In the genomic region with DNA sequence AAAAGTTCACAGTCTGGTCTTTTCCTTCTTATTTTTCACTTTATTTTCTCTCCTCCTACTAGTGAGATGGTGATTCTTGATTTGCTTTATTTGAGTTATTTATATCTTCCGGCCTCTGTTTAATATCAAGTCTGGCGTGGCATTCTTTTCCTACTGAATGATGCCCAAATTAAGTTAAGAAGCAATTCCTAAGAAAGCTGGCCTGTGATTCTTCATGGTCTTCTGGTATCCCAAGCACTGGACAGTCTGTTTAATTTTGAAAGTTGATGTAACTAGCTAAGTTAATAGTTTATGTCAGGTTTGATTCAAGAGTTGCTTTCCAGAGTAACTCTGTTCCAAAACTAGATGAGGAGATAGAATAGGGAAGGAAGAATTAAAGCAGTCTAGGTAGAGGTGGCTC, we compare ENCODE assay signal across 2 cellular contexts.
TF ChIP-seq lines count a peak whose summit lies in the region.

No MANE protein-coding gene starts in this region.

TF ChIP-seq in SK-N-SH treated with all-trans-retinoic acid at 6 μM for 48 hours, 23 proteins besides CTCF, POLR2A, EP300 and RAD21 (continued from another document):
- no peak for TF ChIP-seq GLIS3 (CRISPR knock-in tag; IDR thresholded peaks at IDR 0.05)
- TF ChIP-seq, protein P1, sequence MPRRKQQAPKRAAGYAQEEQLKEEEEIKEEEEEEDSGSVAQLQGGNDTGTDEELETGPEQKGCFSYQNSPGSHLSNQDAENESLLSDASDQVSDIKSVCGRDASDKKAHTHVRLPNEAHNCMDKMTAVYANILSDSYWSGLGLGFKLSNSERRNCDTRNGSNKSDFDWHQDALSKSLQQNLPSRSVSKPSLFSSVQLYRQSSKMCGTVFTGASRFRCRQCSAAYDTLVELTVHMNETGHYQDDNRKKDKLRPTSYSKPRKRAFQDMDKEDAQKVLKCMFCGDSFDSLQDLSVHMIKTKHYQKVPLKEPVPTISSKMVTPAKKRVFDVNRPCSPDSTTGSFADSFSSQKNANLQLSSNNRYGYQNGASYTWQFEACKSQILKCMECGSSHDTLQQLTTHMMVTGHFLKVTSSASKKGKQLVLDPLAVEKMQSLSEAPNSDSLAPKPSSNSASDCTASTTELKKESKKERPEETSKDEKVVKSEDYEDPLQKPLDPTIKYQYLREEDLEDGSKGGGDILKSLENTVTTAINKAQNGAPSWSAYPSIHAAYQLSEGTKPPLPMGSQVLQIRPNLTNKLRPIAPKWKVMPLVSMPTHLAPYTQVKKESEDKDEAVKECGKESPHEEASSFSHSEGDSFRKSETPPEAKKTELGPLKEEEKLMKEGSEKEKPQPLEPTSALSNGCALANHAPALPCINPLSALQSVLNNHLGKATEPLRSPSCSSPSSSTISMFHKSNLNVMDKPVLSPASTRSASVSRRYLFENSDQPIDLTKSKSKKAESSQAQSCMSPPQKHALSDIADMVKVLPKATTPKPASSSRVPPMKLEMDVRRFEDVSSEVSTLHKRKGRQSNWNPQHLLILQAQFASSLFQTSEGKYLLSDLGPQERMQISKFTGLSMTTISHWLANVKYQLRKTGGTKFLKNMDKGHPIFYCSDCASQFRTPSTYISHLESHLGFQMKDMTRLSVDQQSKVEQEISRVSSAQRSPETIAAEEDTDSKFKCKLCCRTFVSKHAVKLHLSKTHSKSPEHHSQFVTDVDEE (CRISPR knock-in tag; IDR thresholded peaks at IDR 0.05) = no peak
- peak; percentile 100 for TF ChIP-seq ZC3H10 (CRISPR knock-in tag; IDR thresholded peaks at IDR 0.05)
- no peak for TF ChIP-seq ESRRG (CRISPR knock-in tag; IDR thresholded peaks at IDR 0.05)
- TF ChIP-seq, protein P2, sequence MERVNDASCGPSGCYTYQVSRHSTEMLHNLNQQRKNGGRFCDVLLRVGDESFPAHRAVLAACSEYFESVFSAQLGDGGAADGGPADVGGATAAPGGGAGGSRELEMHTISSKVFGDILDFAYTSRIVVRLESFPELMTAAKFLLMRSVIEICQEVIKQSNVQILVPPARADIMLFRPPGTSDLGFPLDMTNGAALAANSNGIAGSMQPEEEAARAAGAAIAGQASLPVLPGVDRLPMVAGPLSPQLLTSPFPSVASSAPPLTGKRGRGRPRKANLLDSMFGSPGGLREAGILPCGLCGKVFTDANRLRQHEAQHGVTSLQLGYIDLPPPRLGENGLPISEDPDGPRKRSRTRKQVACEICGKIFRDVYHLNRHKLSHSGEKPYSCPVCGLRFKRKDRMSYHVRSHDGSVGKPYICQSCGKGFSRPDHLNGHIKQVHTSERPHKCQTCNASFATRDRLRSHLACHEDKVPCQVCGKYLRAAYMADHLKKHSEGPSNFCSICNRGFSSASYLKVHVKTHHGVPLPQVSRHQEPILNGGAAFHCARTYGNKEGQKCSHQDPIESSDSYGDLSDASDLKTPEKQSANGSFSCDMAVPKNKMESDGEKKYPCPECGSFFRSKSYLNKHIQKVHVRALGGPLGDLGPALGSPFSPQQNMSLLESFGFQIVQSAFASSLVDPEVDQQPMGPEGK (CRISPR knock-in tag; IDR thresholded peaks at IDR 0.05; ENCODE audit: borderline replicate concordance) = peak; percentile 99
- no peak for TF ChIP-seq ZFP30 (CRISPR knock-in tag; IDR thresholded peaks at IDR 0.05)
- TF ChIP-seq TCF4 (CRISPR knock-in tag; IDR thresholded peaks at IDR 0.05; ENCODE audit: borderline replicate concordance) = no peak; the same call in 1 of the 2 replicates
- peak; percentile 98 for TF ChIP-seq RARB (CRISPR knock-in tag; IDR thresholded peaks at IDR 0.05)
- peak; percentile 99 for TF ChIP-seq ISL1 (CRISPR knock-in tag; IDR thresholded peaks at IDR 0.05)
- no peak; the same call in 1 of the 2 replicates for TF ChIP-seq ARNTL (CRISPR knock-in tag; IDR thresholded peaks at IDR 0.05; ENCODE audit: borderline replicate concordance, low read depth)
- TF ChIP-seq CSDC2 (CRISPR knock-in tag; IDR thresholded peaks at IDR 0.05) = peak; percentile 10; the same call in 1 of the 2 replicates
- TF ChIP-seq BACH2 (CRISPR knock-in tag; IDR thresholded peaks at IDR 0.05; ENCODE audit: borderline replicate concordance) = no peak
- no peak for TF ChIP-seq SNAI2 (CRISPR knock-in tag; IDR thresholded peaks at IDR 0.05)
- TF ChIP-seq OSR1 (CRISPR knock-in tag; IDR thresholded peaks at IDR 0.05) = 0 out of 2 replicates have a peak, but pooled peaks have one; percentile 38
- TF ChIP-seq, protein P3, sequence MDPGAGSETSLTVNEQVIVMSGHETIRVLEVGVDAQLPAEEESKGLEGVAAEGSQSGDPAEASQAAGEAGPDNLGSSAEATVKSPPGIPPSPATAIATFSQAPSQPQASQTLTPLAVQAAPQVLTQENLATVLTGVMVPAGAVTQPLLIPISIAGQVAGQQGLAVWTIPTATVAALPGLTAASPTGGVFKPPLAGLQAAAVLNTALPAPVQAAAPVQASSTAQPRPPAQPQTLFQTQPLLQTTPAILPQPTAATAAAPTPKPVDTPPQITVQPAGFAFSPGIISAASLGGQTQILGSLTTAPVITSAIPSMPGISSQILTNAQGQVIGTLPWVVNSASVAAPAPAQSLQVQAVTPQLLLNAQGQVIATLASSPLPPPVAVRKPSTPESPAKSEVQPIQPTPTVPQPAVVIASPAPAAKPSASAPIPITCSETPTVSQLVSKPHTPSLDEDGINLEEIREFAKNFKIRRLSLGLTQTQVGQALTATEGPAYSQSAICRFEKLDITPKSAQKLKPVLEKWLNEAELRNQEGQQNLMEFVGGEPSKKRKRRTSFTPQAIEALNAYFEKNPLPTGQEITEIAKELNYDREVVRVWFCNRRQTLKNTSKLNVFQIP (CRISPR knock-in tag; IDR thresholded peaks at IDR 0.05; ENCODE audit: borderline replicate concordance, low read depth) = peak; percentile 100
- no peak for TF ChIP-seq ZNF8 (CRISPR knock-in tag; IDR thresholded peaks at IDR 0.05)
- TF ChIP-seq ZNF565 (CRISPR knock-in tag; conservative IDR thresholded peaks at IDR 0.05; ENCODE audit: low read depth) = no peak
- no peak for TF ChIP-seq ZNF70 (CRISPR knock-in tag; IDR thresholded peaks at IDR 0.05)
- TF ChIP-seq, protein P4, sequence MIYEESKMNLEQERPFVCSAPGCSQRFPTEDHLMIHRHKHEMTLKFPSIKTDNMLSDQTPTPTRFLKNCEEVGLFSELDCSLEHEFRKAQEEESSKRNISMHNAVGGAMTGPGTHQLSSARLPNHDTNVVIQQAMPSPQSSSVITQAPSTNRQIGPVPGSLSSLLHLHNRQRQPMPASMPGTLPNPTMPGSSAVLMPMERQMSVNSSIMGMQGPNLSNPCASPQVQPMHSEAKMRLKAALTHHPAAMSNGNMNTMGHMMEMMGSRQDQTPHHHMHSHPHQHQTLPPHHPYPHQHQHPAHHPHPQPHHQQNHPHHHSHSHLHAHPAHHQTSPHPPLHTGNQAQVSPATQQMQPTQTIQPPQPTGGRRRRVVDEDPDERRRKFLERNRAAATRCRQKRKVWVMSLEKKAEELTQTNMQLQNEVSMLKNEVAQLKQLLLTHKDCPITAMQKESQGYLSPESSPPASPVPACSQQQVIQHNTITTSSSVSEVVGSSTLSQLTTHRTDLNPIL (CRISPR knock-in tag; IDR thresholded peaks at IDR 0.05; ENCODE audit: low read depth) = peak; percentile 96; the same call in 1 of the 2 replicates
- TF ChIP-seq ZFP3 (CRISPR knock-in tag; IDR thresholded peaks at IDR 0.05) = no peak
- TF ChIP-seq PPARA (CRISPR knock-in tag; IDR thresholded peaks at IDR 0.05; ENCODE audit: borderline replicate concordance) = no peak
- TF ChIP-seq TOX (CRISPR knock-in tag; IDR thresholded peaks at IDR 0.05; ENCODE audit: borderline replicate concordance) = peak; percentile 99

TF ChIP-seq in HepG2, 621 proteins besides CTCF, POLR2A, EP300 and RAD21:
- TF ChIP-seq, protein P5, sequence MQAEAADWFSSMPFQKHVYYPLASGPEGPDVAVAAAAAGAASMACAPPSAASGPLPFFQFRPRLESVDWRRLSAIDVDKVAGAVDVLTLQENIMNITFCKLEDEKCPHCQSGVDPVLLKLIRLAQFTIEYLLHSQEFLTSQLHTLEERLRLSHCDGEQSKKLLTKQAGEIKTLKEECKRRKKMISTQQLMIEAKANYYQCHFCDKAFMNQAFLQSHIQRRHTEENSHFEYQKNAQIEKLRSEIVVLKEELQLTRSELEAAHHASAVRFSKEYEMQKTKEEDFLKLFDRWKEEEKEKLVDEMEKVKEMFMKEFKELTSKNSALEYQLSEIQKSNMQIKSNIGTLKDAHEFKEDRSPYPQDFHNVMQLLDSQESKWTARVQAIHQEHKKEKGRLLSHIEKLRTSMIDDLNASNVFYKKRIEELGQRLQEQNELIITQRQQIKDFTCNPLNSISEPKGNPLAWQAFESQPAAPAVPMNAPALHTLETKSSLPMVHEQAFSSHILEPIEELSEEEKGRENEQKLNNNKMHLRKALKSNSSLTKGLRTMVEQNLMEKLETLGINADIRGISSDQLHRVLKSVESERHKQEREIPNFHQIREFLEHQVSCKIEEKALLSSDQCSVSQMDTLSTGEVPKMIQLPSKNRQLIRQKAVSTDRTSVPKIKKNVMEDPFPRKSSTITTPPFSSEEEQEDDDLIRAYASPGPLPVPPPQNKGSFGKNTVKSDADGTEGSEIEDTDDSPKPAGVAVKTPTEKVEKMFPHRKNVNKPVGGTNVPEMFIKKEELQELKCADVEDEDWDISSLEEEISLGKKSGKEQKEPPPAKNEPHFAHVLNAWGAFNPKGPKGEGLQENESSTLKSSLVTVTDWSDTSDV (CRISPR knock-in tag; IDR thresholded peaks at IDR 0.05) = no peak
- no peak for TF ChIP-seq SALL2 (CRISPR knock-in tag; IDR thresholded peaks at IDR 0.05)
- TF ChIP-seq, protein P6, sequence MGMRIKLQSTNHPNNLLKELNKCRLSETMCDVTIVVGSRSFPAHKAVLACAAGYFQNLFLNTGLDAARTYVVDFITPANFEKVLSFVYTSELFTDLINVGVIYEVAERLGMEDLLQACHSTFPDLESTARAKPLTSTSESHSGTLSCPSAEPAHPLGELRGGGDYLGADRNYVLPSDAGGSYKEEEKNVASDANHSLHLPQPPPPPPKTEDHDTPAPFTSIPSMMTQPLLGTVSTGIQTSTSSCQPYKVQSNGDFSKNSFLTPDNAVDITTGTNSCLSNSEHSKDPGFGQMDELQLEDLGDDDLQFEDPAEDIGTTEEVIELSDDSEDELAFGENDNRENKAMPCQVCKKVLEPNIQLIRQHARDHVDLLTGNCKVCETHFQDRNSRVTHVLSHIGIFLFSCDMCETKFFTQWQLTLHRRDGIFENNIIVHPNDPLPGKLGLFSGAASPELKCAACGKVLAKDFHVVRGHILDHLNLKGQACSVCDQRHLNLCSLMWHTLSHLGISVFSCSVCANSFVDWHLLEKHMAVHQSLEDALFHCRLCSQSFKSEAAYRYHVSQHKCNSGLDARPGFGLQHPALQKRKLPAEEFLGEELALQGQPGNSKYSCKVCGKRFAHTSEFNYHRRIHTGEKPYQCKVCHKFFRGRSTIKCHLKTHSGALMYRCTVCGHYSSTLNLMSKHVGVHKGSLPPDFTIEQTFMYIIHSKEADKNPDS (CRISPR knock-in tag; IDR thresholded peaks at IDR 0.05) = no peak
